9 cellular contexts compared by ENCODE assay signal in genomic region chr2:134375935-134376334, GRCh38.
DNase-seq lines count a peak whose midpoint lies in the region; ATAC-seq, FAIRE-seq and TF ChIP-seq lines count a peak whose summit lies in the region.
"Had no signal": no experiment of that assay in that cellular context is flagged by ENCODE, and none has a peak within 500 bp of the region (broad histone marks: within the 10 kb centered on the region; RNA-seq: fewer than 3 reads in every experiment).

No MANE protein-coding gene starts in this region.

- H3K4me1 ChIP-seq in SK-N-SH (ENCODE audit: control insufficient read depth in 1 of 2, insufficient read depth in 2 of 2, low read depth in 1 of 2, low read length in 1 of 2) (peaks cover 0 to 25% of the 10 kb centered on the region in 2 experiments; a peak in 1 of 4 replicates), pancreas (no peaks in the 10 kb centered on the region), testis (peaks cover 4% of the 10 kb centered on the region)

- peak; percentile 75 for TF ChIP-seq RAD21 in SK-N-SH (IDR thresholded peaks at IDR 0.05; ENCODE audit: low read length)

- ATAC-seq in pancreas (peak; percentile 85 to 94 (median 89)), GM19463 (IDR thresholded peaks at IDR 0.05; ENCODE audit: unreplicated experiment) (no peak), GM19467 (IDR thresholded peaks at IDR 0.05; ENCODE audit: unreplicated experiment) (no peak)
- ATAC-seq: GM12878 had no signal

- no peaks in the 10 kb centered on the region for H3K9me3 ChIP-seq in SK-N-SH
- no peaks in the 10 kb centered on the region for H3K9me3 ChIP-seq in pancreas
- no peaks in the 10 kb centered on the region for H3K9me3 ChIP-seq in testis

- H3K79me2 ChIP-seq in SK-N-SH (ENCODE audit: insufficient read depth), result no peaks in the 10 kb centered on the region

- no peak overlapping the region for H3K4me2 ChIP-seq in SK-N-SH

- H3K4me3 ChIP-seq in SK-N-SH (ENCODE audit: low read depth in 2 of 2, low read length in 1 of 2) (no peak overlapping the region), pancreas (no peak overlapping the region), testis (no peak overlapping the region)
- H3K4me3 ChIP-seq: GM12878 had no signal

- intact Hi-C loops in pancreas (cut with DNase I) (loop anchor here in 2 of 3 donors (5.0 to 10.0 kb wide), 2 partner anchors 76 to 79 kb away; no protein-coding TSS in a partner anchor), testis (cut with DNase I; ENCODE audit: low total_unique reads) (no loop called here)

- H3K27ac ChIP-seq in SK-N-SH (ENCODE audit: low read depth in 2 of 2, low read length in 1 of 2), result peak overlapping the region in 1 of 2 experiments; percentile 34; a peak in 1 of 4 replicates
- no peak overlapping the region for H3K27ac ChIP-seq in pancreas
- no peak overlapping the region for H3K27ac ChIP-seq in testis

- WGBS in SK-N-SH (ENCODE audit: low lambda C conversion rate), result 99% methylated on average over 3 of the region's 3 CpGs
- 28 to 35% methylated on average over 3 of the region's 3 CpGs for WGBS in pancreas, 2 donors
- WGBS in testis, 2 donors, result 68 to 74% methylated on average over 3 of the region's 3 CpGs

- no peak for TF ChIP-seq EP300 in SK-N-SH (IDR thresholded peaks at IDR 0.05; ENCODE audit: borderline replicate concordance in 1 of 2, low read depth in 1 of 2, low read length in 1 of 2)

- H3K36me3 ChIP-seq in SK-N-SH (replicated peaks in 1 of 2; ENCODE audit: control insufficient read depth in 1 of 2, insufficient read depth in 2 of 2, low read length in 1 of 2) (no peaks in the 10 kb centered on the region), pancreas (no peaks in the 10 kb centered on the region), testis (ENCODE audit: low read depth, missing control alignments) (no peaks in the 10 kb centered on the region)

- no peak for TF ChIP-seq POLR2A in testis (IDR thresholded peaks at IDR 0.05)

- no peak overlapping the region for H3K9ac ChIP-seq in SK-N-SH

- H2AFZ ChIP-seq in SK-N-SH (ENCODE audit: low read depth), result no peak overlapping the region

- no peak for FAIRE-seq in pancreas (lab: Jason Lieb, UNC)
- FAIRE-seq: GM12878 had no signal

- TF ChIP-seq CTCF in SK-N-SH (IDR thresholded peaks at IDR 0.05) (peak; percentile 34; the same call in 1 of the 2 replicates), pancreas (IDR thresholded peaks at IDR 0.05) (no peak), testis (IDR thresholded peaks at IDR 0.05) (no peak)

- H3K27me3 ChIP-seq in SK-N-SH (ENCODE audit: insufficient read depth), result no peaks in the 10 kb centered on the region
- no peaks in the 10 kb centered on the region for H3K27me3 ChIP-seq in pancreas
- H3K27me3 ChIP-seq in testis, result no peaks in the 10 kb centered on the region

- DNase-seq in EL (peak; percentile 52), SK-N-SH (peak; percentile 23), globus pallidus (ENCODE audit: low spot score) (peak; percentile 80), pancreas (peak in 4 of 6 donors; percentile 29 to 68 (median 39)), MV-4-11 (lab: John Stamatoyannopoulos, UW) (no peak), testis (no peak)

- no peaks in the 10 kb centered on the region for H3F3A ChIP-seq in SK-N-SH (replicated peaks; ENCODE audit: insufficient read depth)

- no peaks in the 10 kb centered on the region for H3K9me2 ChIP-seq in SK-N-SH

- POLR2A ChIA-PET in SK-N-SH (lab: Yijun Ruan, JAX), result interaction anchor here (1.9 kb wide), 1 partner anchor 36 kb away, joined by 7 read pairs; no protein-coding TSS in a partner anchor

- CTCF ChIA-PET in SK-N-SH (lab: Yijun Ruan, JAX), result interaction anchor here (0.5 to 3.2 kb wide), 18 partner anchors 9 to 522 kb away, joined by 3 to 25 read pairs (median 4); no protein-coding TSS in a partner anchor

- no peaks in the 10 kb centered on the region for H4K20me1 ChIP-seq in SK-N-SH (ENCODE audit: insufficient read depth)

TF ChIP-seq in SK-N-SH, 30 proteins besides CTCF, POLR2A, EP300 and RAD21:
- no peak for TF ChIP-seq NRF1 (IDR thresholded peaks at IDR 0.05; ENCODE audit: low read depth, low read length)
- TF ChIP-seq GABPA (IDR thresholded peaks at IDR 0.05; ENCODE audit: low read depth), result no peak
- TF ChIP-seq JUND (IDR thresholded peaks at IDR 0.05), result no peak
- no peak for TF ChIP-seq GATA2 (CRISPR knock-in tag; IDR thresholded peaks at IDR 0.05)
- no peak for TF ChIP-seq EZH2phosphoT487 (IDR thresholded peaks at IDR 0.05; ENCODE audit: borderline replicate concordance, low read depth)
- peak; percentile 53 for TF ChIP-seq SMC3 (IDR thresholded peaks at IDR 0.05; ENCODE audit: low read depth, low read length)
- TF ChIP-seq FOXM1 (IDR thresholded peaks at IDR 0.05; ENCODE audit: low read depth), result no peak

Comparison
In these comparisons a context has a peak if more than half of its experiments do, and no peak if none do; other contexts are left out.
1. DNase-seq: peak in EL (single experiment), SK-N-SH (single experiment), globus pallidus (single experiment) and pancreas (4 of 6); none in MV-4-11 (single experiment) and testis (single experiment).
2. ATAC-seq: peak in pancreas (4 of 4); none in GM19463 (single experiment) and GM19467 (single experiment).